Comparison of ENCODE assay signal across 12 cellular contexts in genomic region chr12:68521321-68521839, GRCh38.
DNase-seq lines count a peak whose midpoint lies in the region; ATAC-seq and TF ChIP-seq lines count a peak whose summit lies in the region.
"Had no signal": no experiment of that assay in that cellular context is flagged by ENCODE, and none has a peak within 500 bp of the region (broad histone marks: within the 10 kb centered on the region; RNA-seq: fewer than 3 reads in every experiment).

No MANE protein-coding gene starts in this region.

- POLR2A ChIA-PET in HCT116 (lab: Charles Lee) = no interaction called here

- H3K9ac ChIP-seq in HCT116 (ENCODE audit: low read length) (no peak overlapping the region), adipocyte (ENCODE audit: low read length) (peak overlapping the region; percentile 80), skeletal muscle tissue (ENCODE audit: low read depth in 1 of 3, low read length in 3 of 3) (no peak overlapping the region)

- TF ChIP-seq RAD21 in HCT116 (IDR thresholded peaks at IDR 0.05; ENCODE audit: low read depth) = no peak

- H3K4me3 ChIP-seq in HCT116 (replicated peaks in 1 of 2; ENCODE audit: low read depth in 1 of 2, low read length in 2 of 2) (no peak overlapping the region), adipocyte (ENCODE audit: low read length) (peak overlapping the region; percentile 66), foreskin fibroblast (ENCODE audit: low read depth in 1 of 2, low read length in 2 of 2) (peak overlapping the region in 1 of 2 donors; percentile 21), skeletal muscle tissue (ENCODE audit: low read length in 3 of 3) (no peak overlapping the region), BE2C (ENCODE audit: low read depth, low read length) (no peak overlapping the region)
- H3K4me3 ChIP-seq: cardiac muscle cell had no signal

- no peaks in the 10 kb centered on the region for H3K79me2 ChIP-seq in HCT116 (ENCODE audit: insufficient read depth, low read length)

- no peak for DNase-seq in HCT116 (ENCODE audit: low read depth, low spot score)
- DNase-seq in adipocyte (ENCODE audit: low read depth) = peak; percentile 88
- DNase-seq in foreskin fibroblast = peak; percentile 59 to 81
- DNase-seq in KG1 (lab: John Stamatoyannopoulos, UW) = no peak
- no peak for DNase-seq in superior temporal gyrus (ENCODE audit: extremely low spot score)
- no peak for DNase-seq in BE2C
- DNase-seq: activated CD8-positive, alpha-beta T cell treated with anti-CD3 and anti-CD28 coated beads for 36 hours; GF-D8 had no signal

- BruUV-seq in HCT116 (replicated peaks; lab: Mats Ljungman, UMichigan) = no TSS peak

- H3K27ac ChIP-seq in HCT116 (ENCODE audit: low read depth, low read length) (no peak overlapping the region), skeletal muscle tissue (ENCODE audit: low read depth, low read length) (peak overlapping the region; percentile 9)
- H3K27ac ChIP-seq: cardiac muscle cell, neutrophil had no signal

- intact Hi-C loops in HCT116 (cut with micrococcal nuclease) = no loop called here

- TF ChIP-seq CTCF in HCT116 (IDR thresholded peaks at IDR 0.05 in 2 of 3, conservative IDR thresholded peaks at IDR 0.05 in 1 of 3; ENCODE audit: borderline replicate concordance in 1 of 3, insufficient read depth in 1 of 3, low read depth in 2 of 3, low read length in 2 of 3) = no peak
- no peak for TF ChIP-seq CTCF in foreskin fibroblast (IDR thresholded peaks at IDR 0.05; ENCODE audit: low read depth, low read length)
- no peak for TF ChIP-seq CTCF in BE2C (IDR thresholded peaks at IDR 0.05; ENCODE audit: low read depth, low read length)

- ATAC-seq in HCT116 (no peak), HG02852 (IDR thresholded peaks at IDR 0.05; ENCODE audit: unreplicated experiment) (no peak)
- ATAC-seq: activated CD8-positive, alpha-beta T cell treated with anti-CD3 and anti-CD28 coated beads for 36 hours had no signal

- no peaks in the 10 kb centered on the region for H4K20me1 ChIP-seq in HCT116 (ENCODE audit: insufficient read depth)

- H3K36me3 ChIP-seq in HCT116 (ENCODE audit: control insufficient read depth in 1 of 2, insufficient read depth in 2 of 2, low read length in 2 of 2) = no peaks in the 10 kb centered on the region
- H3K36me3 ChIP-seq in adipocyte (ENCODE audit: control insufficient read depth, insufficient read depth, low read length, severe bottlenecking) = no peaks in the 10 kb centered on the region
- no peaks in the 10 kb centered on the region for H3K36me3 ChIP-seq in skeletal muscle tissue (ENCODE audit: control insufficient read depth in 3 of 3, insufficient read depth in 3 of 3, low read length in 3 of 3)
- H3K36me3 ChIP-seq in BE2C = no peaks in the 10 kb centered on the region
- H3K36me3 ChIP-seq: cardiac muscle cell, neutrophil had no signal

- CTCF ChIA-PET in HCT116 (lab: Charles Lee) = no interaction called here

- H3K4me2 ChIP-seq in HCT116 (ENCODE audit: low read length) = 0 out of 2 replicates have a peak overlapping the region, but pooled peaks have one; percentile 5

- H3K9me2 ChIP-seq in HCT116 (ENCODE audit: insufficient read depth) = no peaks in the 10 kb centered on the region

- H2AFZ ChIP-seq in HCT116 (ENCODE audit: low read depth, low read length, poor library complexity, severe bottlenecking) = peak overlapping the region; percentile 24

- TF ChIP-seq POLR2A in HCT116 (IDR thresholded peaks at IDR 0.05; ENCODE audit: borderline replicate concordance, extremely low read depth, insufficient read depth, insufficient read length) = no peak

- H3K9me3 ChIP-seq in HCT116 (ENCODE audit: control insufficient read depth in 1 of 2, insufficient read depth in 1 of 2, low read depth in 1 of 2, low read length in 2 of 2) = no peaks in the 10 kb centered on the region; a peak in 1 of 4 replicates
- no peaks in the 10 kb centered on the region for H3K9me3 ChIP-seq in adipocyte (ENCODE audit: control insufficient read depth, low read length)
- no peaks in the 10 kb centered on the region for H3K9me3 ChIP-seq in skeletal muscle tissue (ENCODE audit: control insufficient read depth in 3 of 3, low read length in 3 of 3)
- H3K9me3 ChIP-seq in BE2C = no peaks in the 10 kb centered on the region
- H3K9me3 ChIP-seq: neutrophil had no signal

- RAD21 ChIA-PET in HCT116 (lab: Charles Lee; ENCODE audit: low non-redundant PET in 1 of 2, low total read pairs in 2 of 2, uncharacterized antibody in 2 of 2, unreplicated experiment in 2 of 2) = no interaction called here

- no peaks in the 10 kb centered on the region for H3K27me3 ChIP-seq in HCT116 (ENCODE audit: insufficient read depth, low read length)
- no peaks in the 10 kb centered on the region for H3K27me3 ChIP-seq in adipocyte (replicated peaks; ENCODE audit: control insufficient read depth, insufficient read depth, low read length)
- H3K27me3 ChIP-seq in skeletal muscle tissue (ENCODE audit: control insufficient read depth in 3 of 3, insufficient read depth in 3 of 3, low read length in 3 of 3) = no peaks in the 10 kb centered on the region
- H3K27me3 ChIP-seq in BE2C = no peaks in the 10 kb centered on the region; the same call in 1 of the 2 replicates
- H3K27me3 ChIP-seq: cardiac muscle cell, neutrophil had no signal

- H3K4me1 ChIP-seq in HCT116 (ENCODE audit: control insufficient read depth in 1 of 2, insufficient read depth in 2 of 2, low read length in 2 of 2) (peaks cover 0 to 8% of the 10 kb centered on the region in 2 experiments; a peak in 2 of 4 replicates), adipocyte (ENCODE audit: control insufficient read depth, insufficient read depth, low read length) (peaks cover 18% of the 10 kb centered on the region), skeletal muscle tissue (ENCODE audit: control insufficient read depth in 3 of 3, insufficient read depth in 3 of 3, low read length in 3 of 3) (peaks cover 0 to 6% (median 0%) of the 10 kb centered on the region in 3 donors), BE2C (no peaks in the 10 kb centered on the region; the same call in 1 of the 2 replicates)

TF ChIP-seq in HCT116, 20 proteins besides CTCF, POLR2A, EP300 and RAD21:
- TF ChIP-seq FOSL1 (IDR thresholded peaks at IDR 0.05; ENCODE audit: low read depth) (no peak), EGR1 (IDR thresholded peaks at IDR 0.05; ENCODE audit: low read depth) (no peak), JUND (IDR thresholded peaks at IDR 0.05) (no peak), EZH2phosphoT487 (IDR thresholded peaks at IDR 0.05; ENCODE audit: borderline replicate concordance) (no peak), CBX3 (IDR thresholded peaks at IDR 0.05; ENCODE audit: low read depth) (no peak), SP1 (IDR thresholded peaks at IDR 0.05; ENCODE audit: low read depth) (no peak), SRF (IDR thresholded peaks at IDR 0.05; ENCODE audit: low read depth) (no peak), SIN3A (IDR thresholded peaks at IDR 0.05; ENCODE audit: low read depth) (no peak), REST (IDR thresholded peaks at IDR 0.05; ENCODE audit: low read depth) (no peak), YY1 (IDR thresholded peaks at IDR 0.05; ENCODE audit: extremely low read depth, insufficient replicate concordance, low read depth, low read length) (no peak), MAX (IDR thresholded peaks at IDR 0.05) (no peak), ELF1 (IDR thresholded peaks at IDR 0.05; ENCODE audit: borderline replicate concordance, low read depth) (no peak), POLR2AphosphoS5 (IDR thresholded peaks at IDR 0.05; ENCODE audit: low read depth, low read length) (no peak)

Comparison
In these comparisons a context has a peak if more than half of its experiments do, and no peak if none do; other contexts are left out.
1. DNase-seq: peak in adipocyte (single experiment) and foreskin fibroblast (2 of 2); none in HCT116 (single experiment), KG1 (single experiment), superior temporal gyrus (single experiment) and BE2C (single experiment).